ENCODE assay signal across 6 cellular contexts in the genomic region with DNA sequence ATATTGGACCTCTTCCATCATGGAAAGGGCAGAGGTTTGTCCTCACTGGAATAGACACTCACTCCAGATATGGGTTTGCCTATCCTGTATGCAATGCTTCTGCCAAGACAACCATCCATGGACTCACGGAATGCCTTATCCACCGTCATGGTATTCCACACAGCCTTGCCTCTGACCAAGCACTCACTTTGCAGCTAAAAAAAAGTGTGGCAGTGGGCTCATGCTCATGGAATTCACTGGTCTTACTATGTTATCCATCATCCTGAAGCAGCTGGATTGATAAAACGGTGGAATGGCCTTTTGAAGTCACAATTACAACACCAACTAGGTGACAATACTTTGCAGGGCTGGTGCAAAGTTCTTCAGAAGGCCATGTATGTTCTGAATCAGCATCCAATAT. TPM values are rescaled to one million over a fixed set of nuclear protein-coding genes. Genes with fewer than 3 reads are reported as not detected.
"Had no signal": no experiment of that assay in that cellular context is flagged by ENCODE, and none has a peak within 500 bp of the region (broad histone marks: within the 10 kb centered on the region; RNA-seq: fewer than 3 reads in every experiment).

No MANE protein-coding gene starts in this region.

RNA-seq across cellular contexts. Expression of gene GOLT1A, which starts 25.6 kb away (rescaled TPM):
- total RNA-seq: GM23248, H4, HFFc6 had no signal
- polyA plus RNA-seq: GM23248 had no signal

RNA-seq across cellular contexts. Expression of gene KISS1, which starts 43.1 kb away (rescaled TPM):
- total RNA-seq: GM23248, GM23338, H1, H4, H7 had no signal
- polyA plus RNA-seq: GM23248, GM23338 had no signal
